21 cellular contexts compared by ENCODE assay signal in genomic region chr2:155393406-155393805, GRCh38.
"Had no signal": no experiment of that assay in that cellular context is flagged by ENCODE, and none has a peak within 500 bp of the region (broad histone marks: within the 10 kb centered on the region; RNA-seq: fewer than 3 reads in every experiment).

No MANE protein-coding gene starts in this region.

- ATAC-seq: heart right ventricle; left cardiac atrium; left lung; mucosa of descending colon; natural killer cell treated with Interleukin-12 subunit alpha and Interleukin-12 subunit beta and Interleukin-15 and Interleukin-18, amount 100 ng/mL, for 72 hours; pancreas; right lobe of liver; stimulated activated naive B cell treated with anti-CD40 and anti-IgM and Interleukin-4, amounts not matched to agents 10 μg/mL and 1 μg/mL and 100 μg/mL, for 72 hours had no signal

- DNase-seq: effector memory CD4-positive, alpha-beta T cell; erythroblast; esophagus squamous epithelium; foreskin melanocyte; glutamatergic neuron; heart right ventricle; hippocampal formation; left cardiac atrium; left lung; mesenchymal stem cell; mucosa of descending colon; naive B cell; pancreas; retina; right lobe of liver; small intestine; stimulated activated CD4-positive, alpha-beta T cell treated with anti-CD3 and anti-CD28 coated beads, Interleukin-15, amount 100 ng/mL, for 24 hours; stimulated activated CD4-positive, alpha-beta T cell treated with anti-CD3 and anti-CD28 coated beads, Interleukin-2, amount 100 ng/mL, for 48 hours; stimulated activated naive B cell treated with anti-CD40 and anti-IgM and Interleukin-4, amounts not matched to agents 10 μg/mL and 1 μg/mL and 100 μg/mL, for 72 hours; upper lobe of left lung had no signal
